ENCODE assay signal across 13 cellular contexts in the genomic region with DNA sequence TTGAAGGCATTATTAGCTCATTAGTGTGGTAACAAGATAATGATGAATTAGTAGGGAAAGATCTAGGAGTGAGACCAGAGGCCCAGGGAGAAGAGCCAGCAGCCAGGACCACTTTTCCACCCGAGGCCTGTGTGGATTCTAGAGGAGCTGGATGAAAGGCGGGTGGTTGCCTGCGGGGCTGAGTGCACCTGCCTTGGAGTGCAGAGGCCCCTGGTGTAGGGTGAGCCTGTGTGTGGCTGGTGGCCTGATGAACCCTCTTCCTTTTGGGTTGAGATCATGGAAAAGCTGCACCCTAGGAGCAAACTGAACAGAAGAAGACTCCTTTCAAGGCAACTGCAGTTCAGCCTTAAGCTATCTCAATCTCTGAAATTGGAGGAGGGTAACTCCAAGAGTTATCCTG. TPM values are rescaled to one million over a fixed set of nuclear protein-coding genes. Genes with fewer than 3 reads are reported as not detected.
A peak's percentile ranks its signal among the peaks of the same experiment; 100 is the strongest.
DNase-seq lines count a peak whose midpoint lies in the region; ATAC-seq and TF ChIP-seq lines count a peak whose summit lies in the region.
"Had no signal": no experiment of that assay in that cellular context is flagged by ENCODE, and none has a peak within 500 bp of the region (broad histone marks: within the 10 kb centered on the region; RNA-seq: fewer than 3 reads in every experiment).

No MANE protein-coding gene starts in this region.

- H3K36me3 ChIP-seq in BE2C (no peaks in the 10 kb centered on the region), GM23338 (ENCODE audit: insufficient read depth) (no peaks in the 10 kb centered on the region), SK-N-SH (replicated peaks in 1 of 2; ENCODE audit: control insufficient read depth in 1 of 2, insufficient read depth in 2 of 2, low read length in 1 of 2) (no peaks in the 10 kb centered on the region), heart right ventricle (no peaks in the 10 kb centered on the region), vagina (no peaks in the 10 kb centered on the region)
- H3K36me3 ChIP-seq: BLaER1 had no signal

- DNase-seq in BE2C (no peak), GM23338 (ENCODE audit: low spot score) (peak; percentile 61), SK-N-SH (no peak), heart right ventricle (no peak), T-helper 9 cell (no peak), vagina (ENCODE audit: extremely low spot score in 2 of 2) (no peak), SW 1271 (lab: John Stamatoyannopoulos, UW) (no peak), NCI-H2029 treated with DMSO at 0.1 percent for 48 hours (lab: John Stamatoyannopoulos, UW) (no peak)
- DNase-seq: naive thymus-derived CD4-positive, alpha-beta T cell; stimulated activated CD4-positive, alpha-beta T cell treated with anti-CD3 and anti-CD28 coated beads, Interleukin-12 subunit alpha, Interleukin-12 subunit beta, amount 100 ng/mL, for 4 hours; stimulated activated naive CD4-positive, alpha-beta T cell treated with Interleukin-2 at 50 U/mL for 16 hours had no signal

- POLR2A ChIA-PET in SK-N-SH (lab: Yijun Ruan, JAX), result no interaction called here

- H3K4me1 ChIP-seq in BE2C (no peaks in the 10 kb centered on the region), GM23338 (ENCODE audit: insufficient read depth) (no peaks in the 10 kb centered on the region; the same call in 1 of the 2 replicates), SK-N-SH (ENCODE audit: control insufficient read depth in 1 of 2, insufficient read depth in 2 of 2, low read depth in 1 of 2, low read length in 1 of 2) (no peaks in the 10 kb centered on the region), heart right ventricle (no peaks in the 10 kb centered on the region), vagina (no peaks in the 10 kb centered on the region)

- TF ChIP-seq RAD21 in SK-N-SH (IDR thresholded peaks at IDR 0.05; ENCODE audit: low read length), result peak; percentile 51

- H3K9ac ChIP-seq in SK-N-SH, result no peak overlapping the region
- H3K9ac ChIP-seq: BLaER1 had no signal

- H3K27me3 ChIP-seq in BE2C, result no peaks in the 10 kb centered on the region
- H3K27me3 ChIP-seq in GM23338 (ENCODE audit: insufficient read depth), result no peaks in the 10 kb centered on the region
- H3K27me3 ChIP-seq in SK-N-SH (ENCODE audit: insufficient read depth), result no peaks in the 10 kb centered on the region
- H3K27me3 ChIP-seq in heart right ventricle, result no peaks in the 10 kb centered on the region
- H3K27me3 ChIP-seq in vagina, result no peaks in the 10 kb centered on the region
- H3K27me3 ChIP-seq: BLaER1 had no signal

- H3K4me2 ChIP-seq in GM23338 (no peak overlapping the region), SK-N-SH (no peak overlapping the region)
- H3K4me2 ChIP-seq: BLaER1 had no signal

- TF ChIP-seq CTCF in BE2C (IDR thresholded peaks at IDR 0.05; ENCODE audit: low read depth, low read length) (peak; percentile 27), GM23338 (conservative IDR thresholded peaks at IDR 0.05; ENCODE audit: low read depth in 2 of 2) (peak; percentile 50 to 83), SK-N-SH (IDR thresholded peaks at IDR 0.05) (no peak), heart right ventricle (IDR thresholded peaks at IDR 0.05) (peak in 6 of 9 donors; percentile 31 to 44 (median 35)), vagina (IDR thresholded peaks at IDR 0.05) (no peak)

- H3F3A ChIP-seq in GM23338 (replicated peaks; ENCODE audit: low read depth) (no peaks in the 10 kb centered on the region), SK-N-SH (replicated peaks; ENCODE audit: insufficient read depth) (no peaks in the 10 kb centered on the region)

- no peaks in the 10 kb centered on the region for H3K36me3 Mint-ChIP-seq in GM23338 (ENCODE audit: low read depth)
- H3K36me3 Mint-ChIP-seq: activated naive CD8-positive, alpha-beta T cell; naive thymus-derived CD4-positive, alpha-beta T cell had no signal

- H2AFZ ChIP-seq in GM23338, result no peak overlapping the region
- no peak overlapping the region for H2AFZ ChIP-seq in SK-N-SH (ENCODE audit: low read depth)

- no peak overlapping the region for H3K4me3 Mint-ChIP-seq in GM23338
- H3K4me3 Mint-ChIP-seq: activated naive CD8-positive, alpha-beta T cell; naive thymus-derived CD4-positive, alpha-beta T cell had no signal

- H3K27ac ChIP-seq in GM23338 (ENCODE audit: low read depth) (no peak overlapping the region), SK-N-SH (ENCODE audit: low read depth in 2 of 2, low read length in 1 of 2) (no peak overlapping the region), heart right ventricle (no peak overlapping the region), vagina (no peak overlapping the region)
- H3K27ac ChIP-seq: BLaER1 had no signal

- intact Hi-C loops in heart right ventricle (cut with DNase I) (loop anchor here in 1 of 10 donors (2.0 kb wide), 1 partner anchor 62 kb away; no protein-coding TSS in a partner anchor), vagina (cut with DNase I) (no loop called here)

- H3K79me2 ChIP-seq in GM23338 (replicated peaks; ENCODE audit: insufficient read depth) (no peaks in the 10 kb centered on the region), SK-N-SH (ENCODE audit: insufficient read depth) (no peaks in the 10 kb centered on the region)

- ATAC-seq in GM23338 (peak; percentile 97), heart right ventricle (peak in 3 of 8 donors; percentile 52 to 64 (median 61))
- ATAC-seq: naive thymus-derived CD4-positive, alpha-beta T cell had no signal

- TF ChIP-seq POLR2A in vagina (IDR thresholded peaks at IDR 0.05), result no peak

- no peaks in the 10 kb centered on the region for H3K4me1 Mint-ChIP-seq in GM23338
- H3K4me1 Mint-ChIP-seq: naive thymus-derived CD4-positive, alpha-beta T cell had no signal

- no peaks in the 10 kb centered on the region for H3K9me3 ChIP-seq in BE2C
- H3K9me3 ChIP-seq in SK-N-SH, result no peaks in the 10 kb centered on the region
- no peaks in the 10 kb centered on the region for H3K9me3 ChIP-seq in heart right ventricle
- no peaks in the 10 kb centered on the region for H3K9me3 ChIP-seq in vagina
- H3K9me3 ChIP-seq: BLaER1 had no signal

- no peaks in the 10 kb centered on the region for H3K27me3 Mint-ChIP-seq in GM23338 (ENCODE audit: insufficient read depth, low read depth, poor library complexity)

- H3K9me3 Mint-ChIP-seq in GM23338, result no peaks in the 10 kb centered on the region; the same call in 2 of the 3 replicates
- H3K9me3 Mint-ChIP-seq: naive thymus-derived CD4-positive, alpha-beta T cell had no signal

- CTCF ChIA-PET in SK-N-SH (lab: Yijun Ruan, JAX), result interaction anchor here (0.6 to 34.0 kb wide), 9 partner anchors 8 to 87 kb away, joined by 3 to 872 read pairs (median 3); a partner anchor contains a TSS

- H4K20me1 ChIP-seq in GM23338 (replicated peaks; ENCODE audit: insufficient read depth), result 0 out of 2 replicates have a peak, but pooled peaks cover 3% of the 10 kb centered on the region
- H4K20me1 ChIP-seq in SK-N-SH (ENCODE audit: insufficient read depth), result no peaks in the 10 kb centered on the region
- H4K20me1 ChIP-seq: BLaER1 had no signal

- WGBS in SK-N-SH (ENCODE audit: low lambda C conversion rate), result 96% methylated on average over 3 of the region's 3 CpGs
- 48 to 55% methylated on average over 3 of the region's 3 CpGs for WGBS in heart right ventricle, 2 donors

- TF ChIP-seq EP300 in SK-N-SH (IDR thresholded peaks at IDR 0.05; ENCODE audit: borderline replicate concordance in 1 of 2, low read depth in 1 of 2, low read length in 1 of 2), result no peak

- H3K27ac Mint-ChIP-seq in GM23338, result no peak overlapping the region
- H3K27ac Mint-ChIP-seq: activated naive CD8-positive, alpha-beta T cell had no signal

- H3K9me2 ChIP-seq in GM23338 (ENCODE audit: insufficient read depth) (no peaks in the 10 kb centered on the region), SK-N-SH (no peaks in the 10 kb centered on the region)

- no peak overlapping the region for H3K4me3 ChIP-seq in BE2C (ENCODE audit: low read depth, low read length)
- no peak overlapping the region for H3K4me3 ChIP-seq in GM23338
- H3K4me3 ChIP-seq in SK-N-SH (ENCODE audit: low read depth in 2 of 2, low read length in 1 of 2), result no peak overlapping the region
- no peak overlapping the region for H3K4me3 ChIP-seq in heart right ventricle
- H3K4me3 ChIP-seq in vagina, result no peak overlapping the region
- H3K4me3 ChIP-seq: BLaER1 had no signal

TF ChIP-seq in SK-N-SH, 30 proteins besides CTCF, POLR2A, EP300 and RAD21 (continues in another document):
- TF ChIP-seq RXRA (IDR thresholded peaks at IDR 0.05; ENCODE audit: borderline replicate concordance, low read depth) (no peak), POLR2AphosphoS5 (IDR thresholded peaks at IDR 0.05; ENCODE audit: low read depth, low read length) (no peak), TCF12 (IDR thresholded peaks at IDR 0.05) (no peak), JUND (IDR thresholded peaks at IDR 0.05) (no peak), SMC3 (IDR thresholded peaks at IDR 0.05; ENCODE audit: low read depth, low read length) (peak; percentile 24; the same call in 1 of the 2 replicates)
- TF ChIP-seq, protein P1, sequence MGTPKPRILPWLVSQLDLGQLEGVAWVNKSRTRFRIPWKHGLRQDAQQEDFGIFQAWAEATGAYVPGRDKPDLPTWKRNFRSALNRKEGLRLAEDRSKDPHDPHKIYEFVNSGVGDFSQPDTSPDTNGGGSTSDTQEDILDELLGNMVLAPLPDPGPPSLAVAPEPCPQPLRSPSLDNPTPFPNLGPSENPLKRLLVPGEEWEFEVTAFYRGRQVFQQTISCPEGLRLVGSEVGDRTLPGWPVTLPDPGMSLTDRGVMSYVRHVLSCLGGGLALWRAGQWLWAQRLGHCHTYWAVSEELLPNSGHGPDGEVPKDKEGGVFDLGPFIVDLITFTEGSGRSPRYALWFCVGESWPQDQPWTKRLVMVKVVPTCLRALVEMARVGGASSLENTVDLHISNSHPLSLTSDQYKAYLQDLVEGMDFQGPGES (IDR thresholded peaks at IDR 0.05; ENCODE audit: low read depth, low read length), result no peak

RNA-seq across cellular contexts. Expression of a gene that starts 5.9 kb away (rescaled TPM):
- polyA plus RNA-seq in BE2C (2012; ENCODE audit: insufficient read depth, insufficient read length, low read depth), result not detected
- 0.07 TPM in 1 of 2 replicates, not detected in the other for total RNA-seq in GM23338 (2014; rRNA removed; shearing (Covaris generic))
- polyA plus RNA-seq in GM23338 (2016; fragmentation: Nextera tagmentation; extraction: Ambion mirVana), result not detected in 2 replicates
- 0.05 TPM in 2 replicates for polyA plus RNA-seq in SK-N-SH (2012; rRNA removed)
- 0.01 TPM in 1 of 2 replicates, not detected in the other for polyA plus RNA-seq in SK-N-SH (2012; cell fraction: cytosol; rRNA removed)
- polyA plus RNA-seq in SK-N-SH (2012; cell fraction: nucleus; rRNA removed), result 0.15 and 0.30 TPM in 2 replicates
- total RNA-seq in heart right ventricle, result not detected
- under 1 TPM in 1 of 2 donors, not detected in 1; 0.01 TPM for polyA plus RNA-seq in heart right ventricle
- total RNA-seq in vagina, result 3.7 TPM
- total RNA-seq: naive thymus-derived CD4-positive, alpha-beta T cell had no signal
- polyA plus RNA-seq: naive thymus-derived CD4-positive, alpha-beta T cell had no signal

RNA-seq across cellular contexts. Expression of a gene that starts 57.4 kb away (rescaled TPM):
- not detected for polyA plus RNA-seq in BE2C (2012; ENCODE audit: insufficient read depth, insufficient read length, low read depth)
- not detected in 2 replicates for total RNA-seq in GM23338 (2014; rRNA removed; shearing (Covaris generic))
- not detected in 2 replicates for polyA plus RNA-seq in GM23338 (2016; fragmentation: Nextera tagmentation; extraction: Ambion mirVana)
- 0.03 TPM in 1 of 2 replicates, not detected in the other for polyA plus RNA-seq in SK-N-SH (2012; rRNA removed)
- not detected in 2 replicates for polyA plus RNA-seq in SK-N-SH (2012; cell fraction: cytosol; rRNA removed)
- 0.01 TPM in 1 of 2 replicates, not detected in the other for polyA plus RNA-seq in SK-N-SH (2012; cell fraction: nucleus; rRNA removed)
- total RNA-seq in heart right ventricle, result 10 to 100 TPM in 4 of 10 donors, 1 to 10 TPM in 6; 3.4 to 32.1 (median 8.9) TPM
- 1 to 10 TPM; 1.2 to 2.6 TPM for polyA plus RNA-seq in heart right ventricle
- 1.5 TPM for total RNA-seq in vagina
- polyA plus RNA-seq: naive thymus-derived CD4-positive, alpha-beta T cell had no signal

Comparison
In these comparisons a context has a peak if more than half of its experiments do, and no peak if none do; other contexts are left out.
1. CTCF ChIP-seq: peak in BE2C (single experiment), GM23338 (2 of 2) and heart right ventricle (6 of 9); none in SK-N-SH (single experiment) and vagina (0 of 3).